Comparison of ENCODE assay signal across 1 cellular context in the genomic region with DNA sequence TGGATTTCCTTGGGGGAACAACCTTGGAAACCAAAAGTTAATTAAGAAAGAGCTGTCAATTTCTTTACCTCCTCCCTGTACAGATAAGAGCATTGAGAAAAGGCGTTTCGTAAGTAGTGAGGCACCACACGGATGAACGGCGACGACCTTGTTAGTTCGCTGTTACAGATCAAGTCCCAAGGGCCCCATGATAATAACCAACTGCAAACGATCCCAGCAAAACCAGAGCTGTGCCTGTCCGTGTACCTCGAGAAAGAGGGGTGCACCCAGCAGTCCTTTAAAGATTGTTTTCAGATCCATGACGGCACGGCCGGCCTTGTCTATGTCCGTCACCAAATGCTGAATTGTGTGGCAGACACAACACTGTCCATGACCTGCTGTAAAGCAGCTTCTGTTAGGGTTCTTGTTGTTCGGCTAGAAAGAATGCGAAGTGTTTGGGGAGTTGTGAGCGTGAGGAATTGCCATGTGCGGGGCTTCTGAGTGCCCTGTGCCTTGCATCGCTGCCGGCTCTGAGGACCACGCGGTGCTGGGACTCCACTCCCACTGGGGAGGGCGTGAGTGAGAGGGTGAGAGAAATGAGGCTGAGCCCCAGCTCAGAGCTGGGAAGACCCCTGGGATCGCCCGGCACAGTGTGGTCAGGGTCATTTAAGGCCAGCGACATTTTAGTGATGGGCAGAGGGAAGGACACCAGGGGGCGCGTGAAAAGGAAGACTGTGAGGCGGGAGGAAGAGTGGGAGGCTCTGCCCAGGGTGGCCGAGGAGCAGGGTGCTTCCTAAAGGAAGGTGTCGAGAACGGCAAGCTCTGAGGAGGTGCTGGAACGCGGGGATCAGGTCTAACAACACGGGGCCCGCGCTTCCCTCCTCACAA.
TF ChIP-seq lines count a peak whose summit lies in the region.

No MANE protein-coding gene starts in this region.

TF ChIP-seq in GM23338, 12 proteins besides CTCF, POLR2A, EP300 and RAD21 (continued from another document):
- TF ChIP-seq, protein P1, sequence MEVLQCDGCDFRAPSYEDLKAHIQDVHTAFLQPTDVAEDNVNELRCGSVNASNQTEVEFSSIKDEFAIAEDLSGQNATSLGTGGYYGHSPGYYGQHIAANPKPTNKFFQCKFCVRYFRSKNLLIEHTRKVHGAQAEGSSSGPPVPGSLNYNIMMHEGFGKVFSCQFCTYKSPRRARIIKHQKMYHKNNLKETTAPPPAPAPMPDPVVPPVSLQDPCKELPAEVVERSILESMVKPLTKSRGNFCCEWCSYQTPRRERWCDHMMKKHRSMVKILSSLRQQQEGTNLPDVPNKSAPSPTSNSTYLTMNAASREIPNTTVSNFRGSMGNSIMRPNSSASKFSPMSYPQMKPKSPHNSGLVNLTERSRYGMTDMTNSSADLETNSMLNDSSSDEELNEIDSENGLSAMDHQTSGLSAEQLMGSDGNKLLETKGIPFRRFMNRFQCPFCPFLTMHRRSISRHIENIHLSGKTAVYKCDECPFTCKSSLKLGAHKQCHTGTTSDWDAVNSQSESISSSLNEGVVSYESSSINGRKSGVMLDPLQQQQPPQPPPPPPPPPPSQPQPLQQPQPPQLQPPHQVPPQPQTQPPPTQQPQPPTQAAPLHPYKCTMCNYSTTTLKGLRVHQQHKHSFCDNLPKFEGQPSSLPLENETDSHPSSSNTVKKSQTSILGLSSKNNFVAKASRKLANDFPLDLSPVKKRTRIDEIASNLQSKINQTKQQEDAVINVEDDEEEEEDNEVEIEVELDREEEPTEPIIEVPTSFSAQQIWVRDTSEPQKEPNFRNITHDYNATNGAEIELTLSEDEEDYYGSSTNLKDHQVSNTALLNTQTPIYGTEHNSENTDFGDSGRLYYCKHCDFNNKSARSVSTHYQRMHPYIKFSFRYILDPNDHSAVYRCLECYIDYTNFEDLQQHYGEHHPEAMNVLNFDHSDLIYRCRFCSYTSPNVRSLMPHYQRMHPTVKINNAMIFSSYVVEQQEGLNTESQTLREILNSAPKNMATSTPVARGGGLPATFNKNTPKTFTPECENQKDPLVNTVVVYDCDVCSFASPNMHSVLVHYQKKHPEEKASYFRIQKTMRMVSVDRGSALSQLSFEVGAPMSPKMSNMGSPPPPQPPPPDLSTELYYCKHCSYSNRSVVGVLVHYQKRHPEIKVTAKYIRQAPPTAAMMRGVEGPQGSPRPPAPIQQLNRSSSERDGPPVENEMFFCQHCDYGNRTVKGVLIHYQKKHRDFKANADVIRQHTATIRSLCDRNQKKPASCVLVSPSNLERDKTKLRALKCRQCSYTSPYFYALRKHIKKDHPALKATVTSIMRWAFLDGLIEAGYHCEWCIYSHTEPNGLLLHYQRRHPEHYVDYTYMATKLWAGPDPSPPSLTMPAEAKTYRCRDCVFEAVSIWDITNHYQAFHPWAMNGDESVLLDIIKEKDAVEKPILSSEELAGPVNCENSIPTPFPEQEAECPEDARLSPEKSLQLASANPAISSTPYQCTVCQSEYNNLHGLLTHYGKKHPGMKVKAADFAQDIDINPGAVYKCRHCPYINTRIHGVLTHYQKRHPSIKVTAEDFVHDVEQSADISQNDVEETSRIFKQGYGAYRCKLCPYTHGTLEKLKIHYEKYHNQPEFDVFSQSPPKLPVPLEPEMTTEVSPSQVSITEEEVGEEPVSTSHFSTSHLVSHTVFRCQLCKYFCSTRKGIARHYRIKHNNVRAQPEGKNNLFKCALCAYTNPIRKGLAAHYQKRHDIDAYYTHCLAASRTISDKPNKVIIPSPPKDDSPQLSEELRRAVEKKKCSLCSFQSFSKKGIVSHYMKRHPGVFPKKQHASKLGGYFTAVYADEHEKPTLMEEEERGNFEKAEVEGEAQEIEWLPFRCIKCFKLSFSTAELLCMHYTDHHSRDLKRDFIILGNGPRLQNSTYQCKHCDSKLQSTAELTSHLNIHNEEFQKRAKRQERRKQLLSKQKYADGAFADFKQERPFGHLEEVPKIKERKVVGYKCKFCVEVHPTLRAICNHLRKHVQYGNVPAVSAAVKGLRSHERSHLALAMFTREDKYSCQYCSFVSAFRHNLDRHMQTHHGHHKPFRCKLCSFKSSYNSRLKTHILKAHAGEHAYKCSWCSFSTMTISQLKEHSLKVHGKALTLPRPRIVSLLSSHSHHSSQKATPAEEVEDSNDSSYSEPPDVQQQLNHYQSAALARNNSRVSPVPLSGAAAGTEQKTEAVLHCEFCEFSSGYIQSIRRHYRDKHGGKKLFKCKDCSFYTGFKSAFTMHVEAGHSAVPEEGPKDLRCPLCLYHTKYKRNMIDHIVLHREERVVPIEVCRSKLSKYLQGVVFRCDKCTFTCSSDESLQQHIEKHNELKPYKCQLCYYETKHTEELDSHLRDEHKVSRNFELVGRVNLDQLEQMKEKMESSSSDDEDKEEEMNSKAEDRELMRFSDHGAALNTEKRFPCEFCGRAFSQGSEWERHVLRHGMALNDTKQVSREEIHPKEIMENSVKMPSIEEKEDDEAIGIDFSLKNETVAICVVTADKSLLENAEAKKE (CRISPR knock-in tag; IDR thresholded peaks at IDR 0.05), result no peak
